ENCODE assay signal across 8 cellular contexts in genomic region chr3:123884258-123884831, GRCh38. TPM values are rescaled to one million over a fixed set of nuclear protein-coding genes. Genes with fewer than 3 reads are reported as not detected.
DNase-seq lines count a peak whose midpoint lies in the region; ATAC-seq and TF ChIP-seq lines count a peak whose summit lies in the region.

MYLK (minus strand) TSS chr3:123884332; CDS start chr3:123793841, 90,491 bp downstream.

- H3K4me1 Mint-ChIP-seq in activated T-helper 1 cell treated with anti-CD3 and anti-CD28 coated beads, Interleukin-12 subunit alpha, Interleukin-12 subunit beta, Interleukin-2, Interleukin-4 antibody, amounts not matched to agents 30 ng/mL and 10 ng/mL and 1 ng/mL, durations not matched to agents 14 hours and 24 hours and 36 hours (ENCODE audit: low read depth), result peaks cover 13% of the 10 kb centered on the region

- peak within 1 kb of the TSS; percentile 86 for H2AFZ ChIP-seq in neuronal stem cell (ENCODE audit: low read length)

- H2BK120ac ChIP-seq in neuronal stem cell (ENCODE audit: low read depth, low read length), result no peak within 1 kb of the TSS

- no peaks in the 10 kb centered on the region for H3K9me3 Mint-ChIP-seq in activated T-helper 1 cell treated with anti-CD3 and anti-CD28 coated beads, Interleukin-12 subunit alpha, Interleukin-12 subunit beta, Interleukin-2, Interleukin-4 antibody, amounts not matched to agents 30 ng/mL and 10 ng/mL and 1 ng/mL, durations not matched to agents 14 hours and 24 hours and 36 hours

- H3K4me3 ChIP-seq in neuronal stem cell (ENCODE audit: low read length in 2 of 2) (peak within 1 kb of the TSS; percentile 51 to 91), uterus (peak within 1 kb of the TSS; percentile 48 to 55)

- peak within 1 kb of the TSS; percentile 50 for H2AK5ac ChIP-seq in neuronal stem cell (ENCODE audit: low read depth, low read length)

- no peaks in the 10 kb centered on the region for H3K27me3 ChIP-seq in neuronal stem cell (ENCODE audit: control insufficient read depth in 3 of 3, insufficient read depth in 3 of 3, low read depth in 1 of 3, low read length in 3 of 3)
- H3K27me3 ChIP-seq in uterus, result no peaks in the 10 kb centered on the region

- H4K91ac ChIP-seq in neuronal stem cell (ENCODE audit: low read depth, low read length, poor library complexity), result no peak within 1 kb of the TSS

- peaks cover 55% of the 10 kb centered on the region for H3K27me3 Mint-ChIP-seq in activated T-helper 1 cell treated with anti-CD3 and anti-CD28 coated beads, Interleukin-12 subunit alpha, Interleukin-12 subunit beta, Interleukin-2, Interleukin-4 antibody, amounts not matched to agents 30 ng/mL and 10 ng/mL and 1 ng/mL, durations not matched to agents 14 hours and 24 hours and 36 hours (ENCODE audit: insufficient read depth)

- no peaks in the 10 kb centered on the region for H3K36me3 Mint-ChIP-seq in activated T-helper 1 cell treated with anti-CD3 and anti-CD28 coated beads, Interleukin-12 subunit alpha, Interleukin-12 subunit beta, Interleukin-2, Interleukin-4 antibody, amounts not matched to agents 30 ng/mL and 10 ng/mL and 1 ng/mL, durations not matched to agents 14 hours and 24 hours and 36 hours (ENCODE audit: low read depth)

- peak within 1 kb of the TSS; percentile 1 for H2BK15ac ChIP-seq in neuronal stem cell (ENCODE audit: low read length)

- peak within 1 kb of the TSS; percentile 89 for H3K9ac ChIP-seq in neuronal stem cell (ENCODE audit: low read depth, low read length, poor library complexity)

- H3K4me3 Mint-ChIP-seq in activated T-helper 1 cell treated with anti-CD3 and anti-CD28 coated beads, Interleukin-12 subunit alpha, Interleukin-12 subunit beta, Interleukin-2, Interleukin-4 antibody, amounts not matched to agents 30 ng/mL and 10 ng/mL and 1 ng/mL, durations not matched to agents 14 hours and 24 hours and 36 hours, result peak within 1 kb of the TSS; percentile 79

- H3K4ac ChIP-seq in neuronal stem cell (ENCODE audit: low read length), result no peak within 1 kb of the TSS

- H3K23ac ChIP-seq in neuronal stem cell (ENCODE audit: low read depth, low read length, poor library complexity), result peak within 1 kb of the TSS; percentile 27

- TF ChIP-seq CTCF in uterus (IDR thresholded peaks at IDR 0.05), result no peak

- H3K18ac ChIP-seq in neuronal stem cell (ENCODE audit: low read length), result peak within 1 kb of the TSS; percentile 98

- TF ChIP-seq POLR2A in uterus (IDR thresholded peaks at IDR 0.05), result no peak

- WGBS in neuronal stem cell (ENCODE audit: extremely low coverage in 2 of 2, insufficient read length in 2 of 2, insufficient replicate concordance in 1 of 2), 2 donors, result no CpG with 5 or more reads among the region's 58 CpGs

- no peak within 1 kb of the TSS for H4K8ac ChIP-seq in neuronal stem cell (ENCODE audit: low read depth, low read length)

- peak within 1 kb of the TSS; percentile 96 for H3K4me2 ChIP-seq in neuronal stem cell (ENCODE audit: insufficient read depth, low read length, poor library complexity, severe bottlenecking)

- H3K9me3 ChIP-seq in neuronal stem cell (replicated peaks in 1 of 2; ENCODE audit: control insufficient read depth in 2 of 2, insufficient read depth in 1 of 2, low read depth in 1 of 2, low read length in 2 of 2) (peaks cover 0 to 7% of the 10 kb centered on the region in 2 donors), uterus (no peaks in the 10 kb centered on the region)

- DNase-seq in activated effector memory CD4-positive, alpha-beta T cell treated with anti-CD3 and anti-CD28 coated beads, Interleukin-2, amount 50 U/mL, for 16 hours, result peak; percentile 70
- DNase-seq in activated effector memory CD4-positive, alpha-beta T cell treated with Interleukin-2 at 50 U/mL for 16 hours, result no peak
- peak; percentile 50 for DNase-seq in NCI-H460 (ENCODE audit: extremely low read depth, low read depth)
- peak; percentile 49 for DNase-seq in activated T-helper 1 cell treated with anti-CD3 and anti-CD28 coated beads, Interleukin-12 subunit alpha, Interleukin-12 subunit beta, Interleukin-2, Interleukin-4 antibody, amounts not matched to agents 30 ng/mL and 10 ng/mL and 1 ng/mL, durations not matched to agents 14 hours and 24 hours and 36 hours (ENCODE audit: low spot score)
- no peak for DNase-seq in glomerular endothelial cell (ENCODE audit: extremely low read depth, low read depth, low spot score)
- peak; percentile 92 for DNase-seq in neuronal stem cell (ENCODE audit: low spot score)
- DNase-seq in uterus, result peak; percentile 72 to 85

- no peaks in the 10 kb centered on the region for H3K36me3 ChIP-seq in neuronal stem cell (replicated peaks in 1 of 2; ENCODE audit: control insufficient read depth in 2 of 2, insufficient read depth in 2 of 2, low read length in 2 of 2)
- H3K36me3 ChIP-seq in uterus, result no peaks in the 10 kb centered on the region

- peak within 1 kb of the TSS; percentile 72 for H3K27ac ChIP-seq in neuronal stem cell (replicated peaks; ENCODE audit: low read length)
- peak within 1 kb of the TSS; percentile 60 to 67 for H3K27ac ChIP-seq in uterus

- H3K14ac ChIP-seq in neuronal stem cell (ENCODE audit: low read length), result peak within 1 kb of the TSS; percentile 95

- H3K27ac Mint-ChIP-seq in activated T-helper 1 cell treated with anti-CD3 and anti-CD28 coated beads, Interleukin-12 subunit alpha, Interleukin-12 subunit beta, Interleukin-2, Interleukin-4 antibody, amounts not matched to agents 30 ng/mL and 10 ng/mL and 1 ng/mL, durations not matched to agents 14 hours and 24 hours and 36 hours, result no peak within 1 kb of the TSS

- peaks cover 9 to 27% of the 10 kb centered on the region in 2 donors for H3K4me1 ChIP-seq in neuronal stem cell (ENCODE audit: control insufficient read depth in 2 of 2, insufficient read depth in 1 of 2, low read depth in 1 of 2, low read length in 2 of 2)
- H3K4me1 ChIP-seq in uterus, result no peaks in the 10 kb centered on the region

- ATAC-seq in HG03103 (IDR thresholded peaks at IDR 0.05; ENCODE audit: low read depth, unreplicated experiment), result peak; percentile 68

- intact Hi-C loops in activated T-helper 1 cell treated with anti-CD3 and anti-CD28 coated beads, Interleukin-12 subunit alpha, Interleukin-12 subunit beta, Interleukin-2, Interleukin-4 antibody, amounts not matched to agents 30 ng/mL and 10 ng/mL and 1 ng/mL, durations not matched to agents 14 hours and 24 hours and 36 hours (cut with micrococcal nuclease), result loop anchor here (1.0 to 10.0 kb wide), 2 partner anchors 76 to 300 kb away; partner anchors contain the start of gene HACD2
- intact Hi-C loops in uterus (cut with DNase I; ENCODE audit: low total_unique reads), result no loop called here

- peaks cover 2% of the 10 kb centered on the region for H3K79me1 ChIP-seq in neuronal stem cell (ENCODE audit: low read depth, low read length)

- H2BK12ac ChIP-seq in neuronal stem cell (ENCODE audit: low read length), result no peak within 1 kb of the TSS

- H2BK5ac ChIP-seq in neuronal stem cell (ENCODE audit: low read length), result no peak within 1 kb of the TSS

RNA-seq across cellular contexts. Expression of gene MYLK, which starts in this region (rescaled TPM):
- not detected in 2 replicates for total RNA-seq in NCI-H460 (2014; rRNA removed; shearing (Covaris generic))
- polyA plus RNA-seq in NCI-H460 (2014; cell fraction: nucleus; rRNA removed), result 0.14 and 0.61 TPM in 2 replicates
- total RNA-seq in activated T-helper 1 cell treated with anti-CD3 and anti-CD28 coated beads, Interleukin-12 subunit alpha, Interleukin-12 subunit beta, Interleukin-2, Interleukin-4 antibody, amounts not matched to agents 30 ng/mL and 10 ng/mL and 1 ng/mL, durations not matched to agents 14 hours and 24 hours and 36 hours, result 0.08 and 0.27 TPM in 2 replicates
- total RNA-seq in glomerular endothelial cell (57.8 and 91.7 TPM in 2 replicates), uterus (1,000 to 10,000 TPM in 1 of 4 donors, 100 to 1,000 TPM in 3; 420 to 1,252 (median 768) TPM)
- polyA plus RNA-seq in neuronal stem cell (2013, experiment 1 of 2), result 30.3 TPM
- 32.7 TPM for polyA plus RNA-seq in neuronal stem cell (2013, experiment 2 of 2)

Comparison
In these comparisons a context has a peak if more than half of its experiments do, and no peak if none do; other contexts are left out.
1. RNA of gene MYLK (total RNA-seq): 420 to 1,252 TPM in uterus and 57.8 to 91.7 TPM in glomerular endothelial cell; 0.08 to 0.27 TPM in activated T-helper 1 cell treated with anti-CD3 and anti-CD28 coated beads, Interleukin-12 subunit alpha, Interleukin-12 subunit beta, Interleukin-2, Interleukin-4 antibody, amounts not matched to agents 30 ng/mL and 10 ng/mL and 1 ng/mL, durations not matched to agents 14 hours and 24 hours and 36 hours and not detected in NCI-H460; every median in the first group is over 10 times any median in the second.
2. DNase-seq: peak in activated effector memory CD4-positive, alpha-beta T cell treated with anti-CD3 and anti-CD28 coated beads, Interleukin-2, amount 50 U/mL, for 16 hours (single experiment), neuronal stem cell (single experiment) and uterus (2 of 2); none in activated effector memory CD4-positive, alpha-beta T cell treated with Interleukin-2 at 50 U/mL for 16 hours (single experiment) and glomerular endothelial cell (single experiment).
3. Peak in DNase-seq in NCI-H460; RNA of the gene not detected or under 1 TPM.
4. Peak in DNase-seq in activated T-helper 1 cell treated with anti-CD3 and anti-CD28 coated beads, Interleukin-12 subunit alpha, Interleukin-12 subunit beta, Interleukin-2, Interleukin-4 antibody, amounts not matched to agents 30 ng/mL and 10 ng/mL and 1 ng/mL, durations not matched to agents 14 hours and 24 hours and 36 hours; RNA of the gene not detected or under 1 TPM.